In the genomic region with DNA sequence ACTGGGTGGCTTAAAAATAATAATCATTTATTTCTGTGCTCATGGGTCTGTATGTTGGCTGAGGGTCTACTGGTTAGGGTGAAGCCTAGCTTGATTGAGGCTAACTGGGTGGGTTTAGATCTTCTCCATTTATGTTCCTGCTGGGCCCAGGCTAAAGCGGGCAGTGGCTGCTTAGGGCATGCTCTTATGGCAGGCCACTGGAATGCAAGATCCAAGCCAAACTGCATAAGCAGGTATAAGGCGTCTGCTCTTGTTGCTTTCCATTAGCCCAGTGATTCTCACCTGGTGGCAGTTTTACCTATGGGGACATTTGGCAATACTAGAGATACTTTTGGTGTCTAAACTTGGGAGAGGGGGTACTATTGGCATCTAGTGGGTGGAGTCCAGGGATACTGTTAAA, we compare ENCODE assay signal across 1 cellular context.
TF ChIP-seq lines count a peak whose summit lies in the region.

No MANE protein-coding gene starts in this region.

TF ChIP-seq in IMR-90, 13 proteins besides CTCF, POLR2A, EP300 and RAD21 (continued from another document):
- TF ChIP-seq, protein P1, sequence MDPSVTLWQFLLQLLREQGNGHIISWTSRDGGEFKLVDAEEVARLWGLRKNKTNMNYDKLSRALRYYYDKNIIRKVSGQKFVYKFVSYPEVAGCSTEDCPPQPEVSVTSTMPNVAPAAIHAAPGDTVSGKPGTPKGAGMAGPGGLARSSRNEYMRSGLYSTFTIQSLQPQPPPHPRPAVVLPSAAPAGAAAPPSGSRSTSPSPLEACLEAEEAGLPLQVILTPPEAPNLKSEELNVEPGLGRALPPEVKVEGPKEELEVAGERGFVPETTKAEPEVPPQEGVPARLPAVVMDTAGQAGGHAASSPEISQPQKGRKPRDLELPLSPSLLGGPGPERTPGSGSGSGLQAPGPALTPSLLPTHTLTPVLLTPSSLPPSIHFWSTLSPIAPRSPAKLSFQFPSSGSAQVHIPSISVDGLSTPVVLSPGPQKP (IDR thresholded peaks at IDR 0.05; ENCODE audit: borderline replicate concordance, low read depth, low read length) = no peak
- TF ChIP-seq BHLHE40 (IDR thresholded peaks at IDR 0.05; ENCODE audit: low read depth, low read length) = no peak
- TF ChIP-seq NFE2L2 (IDR thresholded peaks at IDR 0.05; ENCODE audit: low read depth, low read length) = no peak
- TF ChIP-seq, protein P2, sequence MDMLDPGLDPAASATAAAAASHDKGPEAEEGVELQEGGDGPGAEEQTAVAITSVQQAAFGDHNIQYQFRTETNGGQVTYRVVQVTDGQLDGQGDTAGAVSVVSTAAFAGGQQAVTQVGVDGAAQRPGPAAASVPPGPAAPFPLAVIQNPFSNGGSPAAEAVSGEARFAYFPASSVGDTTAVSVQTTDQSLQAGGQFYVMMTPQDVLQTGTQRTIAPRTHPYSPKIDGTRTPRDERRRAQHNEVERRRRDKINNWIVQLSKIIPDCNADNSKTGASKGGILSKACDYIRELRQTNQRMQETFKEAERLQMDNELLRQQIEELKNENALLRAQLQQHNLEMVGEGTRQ (IDR thresholded peaks at IDR 0.05; ENCODE audit: low read depth, low read length) = no peak
- no peak for TF ChIP-seq MAFK (IDR thresholded peaks at IDR 0.05; ENCODE audit: low read depth, low read length)
- no peak for TF ChIP-seq MAZ (IDR thresholded peaks at IDR 0.05; ENCODE audit: borderline replicate concordance, low read depth, low read length)
- no peak for TF ChIP-seq CHD1 (IDR thresholded peaks at IDR 0.05; ENCODE audit: low read depth, low read length)
